In the genomic region with DNA sequence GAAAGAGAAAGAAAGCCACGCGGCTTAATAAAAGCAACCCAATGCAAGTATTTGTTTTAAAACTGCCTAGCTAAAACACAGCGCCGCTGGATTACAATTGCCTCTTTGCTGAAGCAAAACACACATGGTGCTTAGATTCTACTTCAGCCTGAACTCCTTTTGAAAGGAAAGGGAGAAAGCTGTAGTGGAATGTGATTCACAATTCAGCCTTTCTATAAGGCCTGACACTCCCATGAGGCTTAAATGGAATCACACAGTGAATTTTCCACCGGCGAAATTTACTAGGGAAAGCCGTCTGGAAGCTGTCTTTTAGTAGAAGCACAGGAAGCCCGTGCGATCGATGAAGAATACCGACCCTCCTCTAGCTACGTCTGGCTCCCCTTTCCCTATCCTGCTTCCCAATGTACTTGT, we compare ENCODE assay signal across 1 cellular context.
TF ChIP-seq lines count a peak whose summit lies in the region.

No MANE protein-coding gene starts in this region.

TF ChIP-seq in H1, 55 proteins besides CTCF, POLR2A, EP300 and RAD21 (continued from another document):
- no peak for TF ChIP-seq CHD1 (IDR thresholded peaks at IDR 0.05; ENCODE audit: low read depth, low read length)
- TF ChIP-seq RNF2 (IDR thresholded peaks at IDR 0.05; ENCODE audit: borderline replicate concordance, low read depth, low read length, missing control alignments, poor library complexity, severe bottlenecking): no peak
- no peak for TF ChIP-seq SUZ12 (IDR thresholded peaks at IDR 0.05; ENCODE audit: low read length)
- TF ChIP-seq EZH2 (IDR thresholded peaks at IDR 0.05; ENCODE audit: low read depth, low read length, severe bottlenecking): no peak
- no peak for TF ChIP-seq RXRA (IDR thresholded peaks at IDR 0.05; ENCODE audit: insufficient read depth, low read depth, low read length)
- no peak for TF ChIP-seq GABPA (IDR thresholded peaks at IDR 0.05; ENCODE audit: borderline replicate concordance, insufficient read depth, low read length)
- no peak for TF ChIP-seq BCL11A (IDR thresholded peaks at IDR 0.05; ENCODE audit: low read depth in 2 of 2, low read length in 2 of 2)
- TF ChIP-seq CEBPB (IDR thresholded peaks at IDR 0.05; ENCODE audit: low read depth, low read length): no peak
- no peak for TF ChIP-seq PHF8 (conservative IDR thresholded peaks at IDR 0.05; ENCODE audit: low read depth, low read length)
- TF ChIP-seq, protein P1, sequence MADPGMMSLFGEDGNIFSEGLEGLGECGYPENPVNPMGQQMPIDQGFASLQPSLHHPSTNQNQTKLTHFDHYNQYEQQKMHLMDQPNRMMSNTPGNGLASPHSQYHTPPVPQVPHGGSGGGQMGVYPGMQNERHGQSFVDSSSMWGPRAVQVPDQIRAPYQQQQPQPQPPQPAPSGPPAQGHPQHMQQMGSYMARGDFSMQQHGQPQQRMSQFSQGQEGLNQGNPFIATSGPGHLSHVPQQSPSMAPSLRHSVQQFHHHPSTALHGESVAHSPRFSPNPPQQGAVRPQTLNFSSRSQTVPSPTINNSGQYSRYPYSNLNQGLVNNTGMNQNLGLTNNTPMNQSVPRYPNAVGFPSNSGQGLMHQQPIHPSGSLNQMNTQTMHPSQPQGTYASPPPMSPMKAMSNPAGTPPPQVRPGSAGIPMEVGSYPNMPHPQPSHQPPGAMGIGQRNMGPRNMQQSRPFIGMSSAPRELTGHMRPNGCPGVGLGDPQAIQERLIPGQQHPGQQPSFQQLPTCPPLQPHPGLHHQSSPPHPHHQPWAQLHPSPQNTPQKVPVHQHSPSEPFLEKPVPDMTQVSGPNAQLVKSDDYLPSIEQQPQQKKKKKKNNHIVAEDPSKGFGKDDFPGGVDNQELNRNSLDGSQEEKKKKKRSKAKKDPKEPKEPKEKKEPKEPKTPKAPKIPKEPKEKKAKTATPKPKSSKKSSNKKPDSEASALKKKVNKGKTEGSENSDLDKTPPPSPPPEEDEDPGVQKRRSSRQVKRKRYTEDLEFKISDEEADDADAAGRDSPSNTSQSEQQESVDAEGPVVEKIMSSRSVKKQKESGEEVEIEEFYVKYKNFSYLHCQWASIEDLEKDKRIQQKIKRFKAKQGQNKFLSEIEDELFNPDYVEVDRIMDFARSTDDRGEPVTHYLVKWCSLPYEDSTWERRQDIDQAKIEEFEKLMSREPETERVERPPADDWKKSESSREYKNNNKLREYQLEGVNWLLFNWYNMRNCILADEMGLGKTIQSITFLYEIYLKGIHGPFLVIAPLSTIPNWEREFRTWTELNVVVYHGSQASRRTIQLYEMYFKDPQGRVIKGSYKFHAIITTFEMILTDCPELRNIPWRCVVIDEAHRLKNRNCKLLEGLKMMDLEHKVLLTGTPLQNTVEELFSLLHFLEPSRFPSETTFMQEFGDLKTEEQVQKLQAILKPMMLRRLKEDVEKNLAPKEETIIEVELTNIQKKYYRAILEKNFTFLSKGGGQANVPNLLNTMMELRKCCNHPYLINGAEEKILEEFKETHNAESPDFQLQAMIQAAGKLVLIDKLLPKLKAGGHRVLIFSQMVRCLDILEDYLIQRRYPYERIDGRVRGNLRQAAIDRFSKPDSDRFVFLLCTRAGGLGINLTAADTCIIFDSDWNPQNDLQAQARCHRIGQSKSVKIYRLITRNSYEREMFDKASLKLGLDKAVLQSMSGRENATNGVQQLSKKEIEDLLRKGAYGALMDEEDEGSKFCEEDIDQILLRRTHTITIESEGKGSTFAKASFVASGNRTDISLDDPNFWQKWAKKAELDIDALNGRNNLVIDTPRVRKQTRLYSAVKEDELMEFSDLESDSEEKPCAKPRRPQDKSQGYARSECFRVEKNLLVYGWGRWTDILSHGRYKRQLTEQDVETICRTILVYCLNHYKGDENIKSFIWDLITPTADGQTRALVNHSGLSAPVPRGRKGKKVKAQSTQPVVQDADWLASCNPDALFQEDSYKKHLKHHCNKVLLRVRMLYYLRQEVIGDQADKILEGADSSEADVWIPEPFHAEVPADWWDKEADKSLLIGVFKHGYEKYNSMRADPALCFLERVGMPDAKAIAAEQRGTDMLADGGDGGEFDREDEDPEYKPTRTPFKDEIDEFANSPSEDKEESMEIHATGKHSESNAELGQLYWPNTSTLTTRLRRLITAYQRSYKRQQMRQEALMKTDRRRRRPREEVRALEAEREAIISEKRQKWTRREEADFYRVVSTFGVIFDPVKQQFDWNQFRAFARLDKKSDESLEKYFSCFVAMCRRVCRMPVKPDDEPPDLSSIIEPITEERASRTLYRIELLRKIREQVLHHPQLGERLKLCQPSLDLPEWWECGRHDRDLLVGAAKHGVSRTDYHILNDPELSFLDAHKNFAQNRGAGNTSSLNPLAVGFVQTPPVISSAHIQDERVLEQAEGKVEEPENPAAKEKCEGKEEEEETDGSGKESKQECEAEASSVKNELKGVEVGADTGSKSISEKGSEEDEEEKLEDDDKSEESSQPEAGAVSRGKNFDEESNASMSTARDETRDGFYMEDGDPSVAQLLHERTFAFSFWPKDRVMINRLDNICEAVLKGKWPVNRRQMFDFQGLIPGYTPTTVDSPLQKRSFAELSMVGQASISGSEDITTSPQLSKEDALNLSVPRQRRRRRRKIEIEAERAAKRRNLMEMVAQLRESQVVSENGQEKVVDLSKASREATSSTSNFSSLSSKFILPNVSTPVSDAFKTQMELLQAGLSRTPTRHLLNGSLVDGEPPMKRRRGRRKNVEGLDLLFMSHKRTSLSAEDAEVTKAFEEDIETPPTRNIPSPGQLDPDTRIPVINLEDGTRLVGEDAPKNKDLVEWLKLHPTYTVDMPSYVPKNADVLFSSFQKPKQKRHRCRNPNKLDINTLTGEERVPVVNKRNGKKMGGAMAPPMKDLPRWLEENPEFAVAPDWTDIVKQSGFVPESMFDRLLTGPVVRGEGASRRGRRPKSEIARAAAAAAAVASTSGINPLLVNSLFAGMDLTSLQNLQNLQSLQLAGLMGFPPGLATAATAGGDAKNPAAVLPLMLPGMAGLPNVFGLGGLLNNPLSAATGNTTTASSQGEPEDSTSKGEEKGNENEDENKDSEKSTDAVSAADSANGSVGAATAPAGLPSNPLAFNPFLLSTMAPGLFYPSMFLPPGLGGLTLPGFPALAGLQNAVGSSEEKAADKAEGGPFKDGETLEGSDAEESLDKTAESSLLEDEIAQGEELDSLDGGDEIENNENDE (IDR thresholded peaks at IDR 0.05; ENCODE audit: insufficient replicate concordance, low read length): no peak
